10 cellular contexts compared by ENCODE assay signal in genomic region chr2:41966920-41967319, GRCh38.
A peak's percentile ranks its signal among the peaks of the same experiment; 100 is the strongest.
DNase-seq lines count a peak whose midpoint lies in the region; ATAC-seq lines count a peak whose summit lies in the region.
"Had no signal": no experiment of that assay in that cellular context is flagged by ENCODE, and none has a peak within 500 bp of the region (broad histone marks: within the 10 kb centered on the region; RNA-seq: fewer than 3 reads in every experiment).

No MANE protein-coding gene starts in this region.

- H3K27ac ChIP-seq in skeletal muscle tissue (ENCODE audit: low read depth, low read length) = peak overlapping the region; percentile 81

- DNase-seq in amygdala (lab: John Stamatoyannopoulos, UW) (peak in 33 of 56 donors; percentile 21 to 80 (median 59)), left colon (peak; percentile 11 to 46)
- DNase-seq in activated CD4-positive, alpha-beta T cell treated with anti-CD3 and anti-CD28 coated beads, Interleukin-2, amount 10 ng/mL, durations not matched to agents 7 days and 5 days = no peak
- DNase-seq: COR-L47, MM.1S had no signal

- peak overlapping the region in 1 of 3 donors; percentile 35 for H3K4me3 ChIP-seq in skeletal muscle tissue (ENCODE audit: low read length in 3 of 3)

- ATAC-seq in GM18868 (IDR thresholded peaks at IDR 0.05; ENCODE audit: unreplicated experiment) (peak; percentile 67), left colon (no peak), HG03439 (IDR thresholded peaks at IDR 0.05; ENCODE audit: unreplicated experiment) (no peak), HG02884 (IDR thresholded peaks at IDR 0.05; ENCODE audit: unreplicated experiment) (no peak), HG03280 (IDR thresholded peaks at IDR 0.05; ENCODE audit: unreplicated experiment) (no peak)

- H3K9ac ChIP-seq in skeletal muscle tissue (ENCODE audit: low read depth in 1 of 3, low read length in 3 of 3) = peak overlapping the region in 2 of 3 donors; percentile 28 to 45

- H3K27ac Mint-ChIP-seq in activated CD4-positive, alpha-beta T cell treated with anti-CD3 and anti-CD28 coated beads, Interleukin-2, amount 10 ng/mL, durations not matched to agents 7 days and 5 days = no peak overlapping the region

- peaks cover 33 to 45% (median 44%) of the 10 kb centered on the region in 3 donors for H3K4me1 ChIP-seq in skeletal muscle tissue (ENCODE audit: control insufficient read depth in 3 of 3, insufficient read depth in 3 of 3, low read length in 3 of 3)

- no peaks in the 10 kb centered on the region for H3K4me1 Mint-ChIP-seq in activated CD4-positive, alpha-beta T cell treated with anti-CD3 and anti-CD28 coated beads, Interleukin-2, amount 10 ng/mL, durations not matched to agents 7 days and 5 days

- no peaks in the 10 kb centered on the region for H3K9me3 ChIP-seq in skeletal muscle tissue (ENCODE audit: control insufficient read depth in 3 of 3, low read length in 3 of 3)

- no peak overlapping the region for H3K4me3 Mint-ChIP-seq in activated CD4-positive, alpha-beta T cell treated with anti-CD3 and anti-CD28 coated beads, Interleukin-2, amount 10 ng/mL, durations not matched to agents 7 days and 5 days

- H3K27me3 Mint-ChIP-seq in activated CD4-positive, alpha-beta T cell treated with anti-CD3 and anti-CD28 coated beads, Interleukin-2, amount 10 ng/mL, durations not matched to agents 7 days and 5 days = peaks cover 4% of the 10 kb centered on the region

- CTCF ChIA-PET in activated CD4-positive, alpha-beta T cell treated with anti-CD3 and anti-CD28 coated beads, Interleukin-2, amount 10 ng/mL, durations not matched to agents 7 days and 5 days (lab: Charles Lee) = no interaction called here

- intact Hi-C loops in left colon (cut with DNase I, micrococcal nuclease) = no loop called here

- H3K27me3 ChIP-seq in skeletal muscle tissue (ENCODE audit: control insufficient read depth in 3 of 3, insufficient read depth in 3 of 3, low read length in 3 of 3) = no peaks in the 10 kb centered on the region

- H3K36me3 ChIP-seq in skeletal muscle tissue (ENCODE audit: control insufficient read depth in 3 of 3, insufficient read depth in 3 of 3, low read length in 3 of 3) = no peaks in the 10 kb centered on the region

- POLR2A ChIA-PET in activated CD4-positive, alpha-beta T cell treated with anti-CD3 and anti-CD28 coated beads, Interleukin-2, amount 10 ng/mL, durations not matched to agents 7 days and 5 days (lab: Charles Lee) = no interaction called here

- no peaks in the 10 kb centered on the region for H3K36me3 Mint-ChIP-seq in activated CD4-positive, alpha-beta T cell treated with anti-CD3 and anti-CD28 coated beads, Interleukin-2, amount 10 ng/mL, durations not matched to agents 7 days and 5 days (ENCODE audit: low read depth)

- no peaks in the 10 kb centered on the region for H3K9me3 Mint-ChIP-seq in activated CD4-positive, alpha-beta T cell treated with anti-CD3 and anti-CD28 coated beads, Interleukin-2, amount 10 ng/mL, durations not matched to agents 7 days and 5 days
